10 cellular contexts compared by ENCODE assay signal in the genomic region with DNA sequence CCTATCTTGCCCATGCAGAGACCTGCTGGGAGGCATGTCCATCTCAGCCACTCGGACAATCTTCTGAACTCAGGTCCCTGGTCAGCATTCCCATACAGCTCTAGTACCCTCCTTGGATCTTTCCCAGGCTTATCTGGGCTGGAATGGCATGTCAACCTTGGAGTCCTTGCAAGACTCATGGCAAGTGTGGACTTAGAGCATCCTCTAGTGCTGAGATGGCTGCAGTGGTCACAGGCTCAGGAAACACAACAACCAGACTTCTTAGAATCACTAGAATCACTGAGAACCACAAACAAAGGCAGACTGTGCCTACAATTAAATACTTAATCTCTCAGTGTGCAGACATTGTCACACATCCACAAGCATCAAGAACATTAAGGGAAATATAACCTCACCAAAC.
A peak's percentile ranks its signal among the peaks of the same experiment; 100 is the strongest.
DNase-seq lines count a peak whose midpoint lies in the region; TF ChIP-seq lines count a peak whose summit lies in the region.
"Had no signal": no experiment of that assay in that cellular context is flagged by ENCODE, and none has a peak within 500 bp of the region (broad histone marks: within the 10 kb centered on the region; RNA-seq: fewer than 3 reads in every experiment).

No MANE protein-coding gene starts in this region.

- H2BK5ac ChIP-seq in H9 (ENCODE audit: insufficient read length, low read length): no peak overlapping the region

- H3K36me3 Mint-ChIP-seq in H9 (ENCODE audit: insufficient read depth in 1 of 3, low read depth in 3 of 3): no peaks in the 10 kb centered on the region
- no peaks in the 10 kb centered on the region for H3K36me3 Mint-ChIP-seq in T-helper 2 cell treated with Interferon-gamma antibody and Interleukin-4, amounts not matched to agents 5 μg/mL and 100 μg/mL, for 36 hours (ENCODE audit: low read depth)

- H2AK5ac ChIP-seq in H9 (ENCODE audit: insufficient read length, low read length): no peak overlapping the region

- H3K4me3 ChIP-seq in kidney epithelial cell (ENCODE audit: low read depth, low read length): no peak overlapping the region

- H3K27me3 ChIP-seq in H9 (ENCODE audit: insufficient read depth, low read length): no peaks in the 10 kb centered on the region
- no peaks in the 10 kb centered on the region for H3K27me3 ChIP-seq in kidney epithelial cell (ENCODE audit: control insufficient read depth, insufficient read depth, low read length)

- no peak overlapping the region for H3K14ac ChIP-seq in H9 (ENCODE audit: insufficient read depth, low read length)

- no peaks in the 10 kb centered on the region for H3K79me2 ChIP-seq in H9 (ENCODE audit: insufficient read depth, low read length)

- no peaks in the 10 kb centered on the region for H3K4me1 ChIP-seq in H9 (ENCODE audit: insufficient read depth, low read length)

- H3K36me3 ChIP-seq in kidney epithelial cell (ENCODE audit: control insufficient read depth, insufficient read depth, low read length): no peaks in the 10 kb centered on the region

- H4K5ac ChIP-seq in H9 (ENCODE audit: insufficient read length, low read depth, low read length): no peak overlapping the region

- H3K9me3 Mint-ChIP-seq in H9: 0 out of 5 replicates have a peak, but pooled peaks cover 0 to 3% of the 10 kb centered on the region in 2 experiments
- H3K9me3 Mint-ChIP-seq in T-helper 2 cell treated with Interferon-gamma antibody and Interleukin-4, amounts not matched to agents 5 μg/mL and 100 μg/mL, for 36 hours: no peaks in the 10 kb centered on the region

- H3K56ac ChIP-seq in H9 (ENCODE audit: insufficient read length, low read depth, low read length): no peak overlapping the region

- no peaks in the 10 kb centered on the region for H3K9me3 ChIP-seq in H9 (ENCODE audit: control insufficient read depth, low read depth, low read length)

- H3K27ac ChIP-seq in H9 (ENCODE audit: insufficient read length, low read depth, low read length): no peak overlapping the region
- H3K27ac ChIP-seq: KMS-11 had no signal

- H3T11ph ChIP-seq in H9 (ENCODE audit: low read length): no peak overlapping the region

- no peaks in the 10 kb centered on the region for H3K23me2 ChIP-seq in H9 (ENCODE audit: insufficient read length, low read depth, low read length, poor library complexity, severe bottlenecking)

- no peak overlapping the region for H2BK12ac ChIP-seq in H9 (ENCODE audit: insufficient read length, low read depth, low read length)

- H3K23ac ChIP-seq in H9 (ENCODE audit: insufficient read length, low read depth, low read length): no peak overlapping the region

- H4K20me1 ChIP-seq in H9 (ENCODE audit: control insufficient read depth, insufficient read depth, insufficient read length): no peaks in the 10 kb centered on the region

- no peak overlapping the region for H3K4ac ChIP-seq in H9 (ENCODE audit: low read depth, low read length)

- H3K9ac ChIP-seq in H9 (ENCODE audit: extremely low read depth, insufficient read length, low read length): no peak overlapping the region
- H3K9ac ChIP-seq: KMS-11 had no signal

- H2BK15ac ChIP-seq in H9 (ENCODE audit: low read depth, low read length): no peak overlapping the region

- H3K27ac Mint-ChIP-seq in H9: no peak overlapping the region
- no peak overlapping the region for H3K27ac Mint-ChIP-seq in T-helper 2 cell treated with Interferon-gamma antibody and Interleukin-4, amounts not matched to agents 5 μg/mL and 100 μg/mL, for 36 hours

- H4K91ac ChIP-seq in H9 (ENCODE audit: insufficient read length, low read depth, low read length): no peak overlapping the region

- no peak overlapping the region for H2AFZ ChIP-seq in H9 (ENCODE audit: low read length)

- H3K27me3 Mint-ChIP-seq in H9 (ENCODE audit: low read depth): peaks cover 3% of the 10 kb centered on the region
- peaks cover 8% of the 10 kb centered on the region for H3K27me3 Mint-ChIP-seq in T-helper 2 cell treated with Interferon-gamma antibody and Interleukin-4, amounts not matched to agents 5 μg/mL and 100 μg/mL, for 36 hours (ENCODE audit: low read depth)

- no peak overlapping the region for H2BK20ac ChIP-seq in H9 (ENCODE audit: low read depth, low read length, poor library complexity, severe bottlenecking)

- no peaks in the 10 kb centered on the region; a peak in 1 of 4 replicates for H3K4me1 Mint-ChIP-seq in H9
- H3K4me1 Mint-ChIP-seq in T-helper 2 cell treated with Interferon-gamma antibody and Interleukin-4, amounts not matched to agents 5 μg/mL and 100 μg/mL, for 36 hours (ENCODE audit: low read depth): no peaks in the 10 kb centered on the region

- peak; percentile 1 for DNase-seq in COLO829 (ENCODE audit: low spot score)
- DNase-seq in H9: peak; percentile 66
- DNase-seq in amniotic epithelial cell (ENCODE audit: low read depth): peak; percentile 16
- no peak for DNase-seq in kidney epithelial cell (ENCODE audit: low read depth)
- no peak for DNase-seq in NCI-H1048 (lab: John Stamatoyannopoulos, UW)
- DNase-seq in activated CD8-positive, alpha-beta memory T cell treated with anti-CD3 and anti-CD28 coated beads for 24 hours: no peak
- no peak for DNase-seq in T-helper 2 cell treated with Interferon-gamma antibody and Interleukin-4, amounts not matched to agents 5 μg/mL and 100 μg/mL, for 36 hours (ENCODE audit: low spot score)
- DNase-seq in stimulated activated CD4-positive, alpha-beta T cell treated with anti-CD3 and anti-CD28 coated beads, Interleukin-12 subunit alpha, Interleukin-12 subunit beta, amount 100 ng/mL, for 4 hours: no peak
- DNase-seq: amygdala had no signal

- H3K79me1 ChIP-seq in H9 (ENCODE audit: insufficient read depth, low read depth, low read length, poor library complexity, severe bottlenecking): no peaks in the 10 kb centered on the region

- TF ChIP-seq CTCF in H9 (conservative IDR thresholded peaks at IDR 0.05) (peak; percentile 80), kidney epithelial cell (IDR thresholded peaks at IDR 0.05; ENCODE audit: insufficient read depth, low read length, poor library complexity, severe bottlenecking) (peak; percentile 37)

- no peak overlapping the region for H3K4me3 Mint-ChIP-seq in H9
- no peak overlapping the region for H3K4me3 Mint-ChIP-seq in T-helper 2 cell treated with Interferon-gamma antibody and Interleukin-4, amounts not matched to agents 5 μg/mL and 100 μg/mL, for 36 hours

- WGBS in H9 (ENCODE audit: extremely low coverage, insufficient read length, low lambda C conversion rate): no CpG with 5 or more reads among the region's 1 CpG

- no peak overlapping the region for H3K4me2 ChIP-seq in H9 (ENCODE audit: insufficient read depth, insufficient read length, low read length)
- H3K4me2 ChIP-seq: KMS-11 had no signal

- no peak overlapping the region for H3K18ac ChIP-seq in H9 (ENCODE audit: insufficient read length, low read depth, low read length)

- no peak overlapping the region for H4K8ac ChIP-seq in H9 (replicated peaks; ENCODE audit: insufficient read length, low read depth, low read length)

- no peak overlapping the region for H2BK120ac ChIP-seq in H9 (ENCODE audit: low read depth, low read length, poor library complexity, severe bottlenecking)

Comparison
In these comparisons a context has a peak if more than half of its experiments do, and no peak if none do; other contexts are left out.
1. DNase-seq: peak in COLO829 (single experiment), H9 (single experiment) and amniotic epithelial cell (single experiment); none in kidney epithelial cell (single experiment), NCI-H1048 (single experiment), activated CD8-positive, alpha-beta memory T cell treated with anti-CD3 and anti-CD28 coated beads for 24 hours (single experiment), T-helper 2 cell treated with Interferon-gamma antibody and Interleukin-4, amounts not matched to agents 5 μg/mL and 100 μg/mL, for 36 hours (single experiment) and stimulated activated CD4-positive, alpha-beta T cell treated with anti-CD3 and anti-CD28 coated beads, Interleukin-12 subunit alpha, Interleukin-12 subunit beta, amount 100 ng/mL, for 4 hours (single experiment).